Comparison of ENCODE assay signal across 31 cellular contexts in genomic region chr1:87720561-87720960, GRCh38.
"Had no signal": no experiment of that assay in that cellular context is flagged by ENCODE, and none has a peak within 500 bp of the region (broad histone marks: within the 10 kb centered on the region; RNA-seq: fewer than 3 reads in every experiment).

No MANE protein-coding gene starts in this region.

- H3K4me3 Mint-ChIP-seq: activated B cell treated with CpG ODN at 0.5 μM for 24 hours; activated CD4-positive, alpha-beta memory T cell treated with anti-CD3 and anti-CD28 coated beads for 36 hours; activated naive CD4-positive, alpha-beta T cell treated with anti-CD3 and anti-CD28 coated beads for 36 hours; activated T-cell treated with anti-CD3 and anti-CD28 coated beads, Interleukin-2, amount 50 U/mL, for 4 hours; activated T-helper 1 cell treated with anti-CD3 and anti-CD28 coated beads, Interleukin-12 subunit alpha, Interleukin-12 subunit beta, Interleukin-2, Interleukin-4 antibody, amounts not matched to agents 30 ng/mL and 10 ng/mL and 1 ng/mL, durations not matched to agents 14 hours and 24 hours and 36 hours; T-helper 1 cell treated with Interleukin-12 subunit alpha and Interleukin-12 subunit beta and Interleukin-4 antibody, amounts not matched to agents 30 μg/mL and 1 μg/mL, for 36 hours; T-helper 2 cell treated with Interferon-gamma antibody and Interleukin-4, amounts not matched to agents 5 μg/mL and 100 μg/mL, for 36 hours had no signal

- ATAC-seq: activated naive CD4-positive, alpha-beta T cell treated with anti-CD3 and anti-CD28 coated beads, Interleukin-2, amount 50 U/mL, for 72 hours; activated T-cell treated with anti-CD3 and anti-CD28 coated beads, Interleukin-2, amount 50 U/mL, for 4 hours; body of pancreas had no signal

- H3K36me3 ChIP-seq: adrenal gland, breast epithelium, SJCRH30 had no signal

- H3K9me3 Mint-ChIP-seq: activated B cell treated with CpG ODN at 0.5 μM for 24 hours; activated CD4-positive, alpha-beta memory T cell treated with anti-CD3 and anti-CD28 coated beads for 36 hours; activated naive CD4-positive, alpha-beta T cell treated with anti-CD3 and anti-CD28 coated beads for 36 hours; activated naive CD4-positive, alpha-beta T cell treated with anti-CD3 and anti-CD28 coated beads, Interleukin-2, amount 50 U/mL, for 72 hours; activated T-cell treated with anti-CD3 and anti-CD28 coated beads, Interleukin-2, amount 50 U/mL, for 4 hours; activated T-helper 1 cell treated with anti-CD3 and anti-CD28 coated beads, Interleukin-12 subunit alpha, Interleukin-12 subunit beta, Interleukin-2, Interleukin-4 antibody, amounts not matched to agents 30 ng/mL and 10 ng/mL and 1 ng/mL, durations not matched to agents 14 hours and 24 hours and 36 hours; T-helper 1 cell treated with Interleukin-12 subunit alpha and Interleukin-12 subunit beta and Interleukin-4 antibody, amounts not matched to agents 30 μg/mL and 1 μg/mL, for 36 hours; T-helper 2 cell treated with Interferon-gamma antibody and Interleukin-4, amounts not matched to agents 5 μg/mL and 100 μg/mL, for 36 hours had no signal

- H3K4me2 ChIP-seq: PC-9 had no signal

- H2AFZ ChIP-seq: PC-9 had no signal

- H3K27ac ChIP-seq: adrenal gland, body of pancreas, breast epithelium, PC-9, SJCRH30, SK-N-MC, VCaP had no signal

- H3K4me1 ChIP-seq: adrenal gland, SJCRH30 had no signal

- H3K27me3 ChIP-seq: adrenal gland, body of pancreas, breast epithelium, SJCRH30 had no signal

- DNase-seq: activated B cell treated with CpG ODN at 0.5 μM for 24 hours; activated CD4-positive, alpha-beta memory T cell treated with anti-CD3 and anti-CD28 coated beads for 36 hours; activated CD4-positive, alpha-beta T cell treated with anti-CD3 and anti-CD28 coated beads for 4 hours; activated CD4-positive, alpha-beta T cell treated with anti-CD3 and anti-CD28 coated beads, Interleukin-2, amount 50 U/mL, for 1 hour; activated CD4-positive, CD25-positive, alpha-beta regulatory T cell treated with anti-CD3 and anti-CD28 coated beads, Interleukin-2, amount 50 U/mL, for 72 hours; activated CD8-positive, alpha-beta memory T cell treated with anti-CD3 and anti-CD28 coated beads, Interleukin-2, amount 50 U/mL, for 4 hours; activated gamma-delta T cell treated with Interleukin-2 at 50 U/mL for 16 hours; activated naive CD4-positive, alpha-beta T cell treated with anti-CD3 and anti-CD28 coated beads for 36 hours; activated T-cell treated with anti-CD3 and anti-CD28 coated beads for 4 hours; activated T-cell treated with anti-CD3 and anti-CD28 coated beads, Interleukin-2, amount 50 U/mL, for 4 hours; adrenal gland; body of pancreas; NCI-H1105; NCI-H1417 treated with DMSO at 0.1 percent for 48 hours; NCI-H187 treated with DMSO at 0.1 percent for 48 hours; NCI-H2081 treated with DMSO at 0.1 percent for 48 hours; NCI-H510A; NCI-H526; NCI-H748 treated with DMSO at 0.1 percent for 48 hours; NK-92 treated with Interleukin-12 subunit alpha and Interleukin-12 subunit beta, amount 100 ng/mL, for 24 hours; PC-9; Right ventricle myocardium superior; SJCRH30 had no signal

- H3K9me3 ChIP-seq: adrenal gland, breast epithelium, SJCRH30 had no signal

- H3K4me3 ChIP-seq: adrenal gland, body of pancreas, breast epithelium, PC-9, SJCRH30, SK-N-MC had no signal

- H3K36me3 Mint-ChIP-seq: activated CD4-positive, alpha-beta memory T cell treated with anti-CD3 and anti-CD28 coated beads for 36 hours; activated naive CD4-positive, alpha-beta T cell treated with anti-CD3 and anti-CD28 coated beads, Interleukin-2, amount 50 U/mL, for 72 hours had no signal

- FAIRE-seq: astrocyte had no signal

- H3K27ac Mint-ChIP-seq: activated B cell treated with CpG ODN at 0.5 μM for 24 hours; activated CD4-positive, alpha-beta memory T cell treated with anti-CD3 and anti-CD28 coated beads for 36 hours; activated naive CD4-positive, alpha-beta T cell treated with anti-CD3 and anti-CD28 coated beads for 36 hours; activated naive CD4-positive, alpha-beta T cell treated with anti-CD3 and anti-CD28 coated beads, Interleukin-2, amount 50 U/mL, for 72 hours; activated T-helper 1 cell treated with anti-CD3 and anti-CD28 coated beads, Interleukin-12 subunit alpha, Interleukin-12 subunit beta, Interleukin-2, Interleukin-4 antibody, amounts not matched to agents 30 ng/mL and 10 ng/mL and 1 ng/mL, durations not matched to agents 14 hours and 24 hours and 36 hours; T-helper 1 cell treated with Interleukin-12 subunit alpha and Interleukin-12 subunit beta and Interleukin-4 antibody, amounts not matched to agents 30 μg/mL and 1 μg/mL, for 36 hours; T-helper 2 cell treated with Interferon-gamma antibody and Interleukin-4, amounts not matched to agents 5 μg/mL and 100 μg/mL, for 36 hours had no signal
